16 cellular contexts compared by ENCODE assay signal in genomic region chr1:36287595-36287994, GRCh38.
"Had no signal": no experiment of that assay in that cellular context is flagged by ENCODE, and none has a peak within 500 bp of the region (broad histone marks: within the 10 kb centered on the region; RNA-seq: fewer than 3 reads in every experiment).

No MANE protein-coding gene starts in this region.

- ATAC-seq: left colon, SK-N-SH treated with all-trans-retinoic acid at 6 μM for 48 hours had no signal

- H3K9me3 ChIP-seq: esophagus muscularis mucosa, heart left ventricle, vagina had no signal

- H3K9me3 Mint-ChIP-seq: activated B cell treated with CpG ODN at 0.5 μM for 24 hours; activated naive CD4-positive, alpha-beta T cell treated with anti-CD3 and anti-CD28 coated beads for 36 hours; nephron had no signal

- H3K27me3 ChIP-seq: brain microvascular endothelial cell, dorsolateral prefrontal cortex, esophagus muscularis mucosa, heart left ventricle, vagina had no signal

- H3K27ac Mint-ChIP-seq: activated B cell treated with CpG ODN at 0.5 μM for 24 hours; activated naive CD4-positive, alpha-beta T cell treated with anti-CD3 and anti-CD28 coated beads for 36 hours; nephron had no signal

- H3K27ac ChIP-seq: brain microvascular endothelial cell, vagina had no signal

- H3K27me3 Mint-ChIP-seq: activated B cell treated with CpG ODN at 0.5 μM for 24 hours had no signal

- DNase-seq: activated B cell treated with CpG ODN at 0.5 μM for 24 hours; activated naive CD4-positive, alpha-beta T cell treated with anti-CD3 and anti-CD28 coated beads for 36 hours; amygdala; brain microvascular endothelial cell; dorsolateral prefrontal cortex; foreskin fibroblast; heart left ventricle; left colon; mammary epithelial cell; occipital lobe; stimulated activated CD4-positive, alpha-beta T cell treated with anti-CD3 and anti-CD28 coated beads, Interleukin-4, amount 100 ng/mL, for 1 hour; stimulated activated CD8-positive, alpha-beta memory T cell treated with anti-CD3 and anti-CD28 coated beads, Interleukin-4, amount 100 ng/mL, for 48 hours had no signal

- H3K4me3 ChIP-seq: dorsolateral prefrontal cortex, esophagus muscularis mucosa, heart left ventricle, vagina had no signal

- H3K4me3 Mint-ChIP-seq: activated B cell treated with CpG ODN at 0.5 μM for 24 hours; activated naive CD4-positive, alpha-beta T cell treated with anti-CD3 and anti-CD28 coated beads for 36 hours; nephron had no signal
